2 cellular contexts compared by ENCODE assay signal in the genomic region with DNA sequence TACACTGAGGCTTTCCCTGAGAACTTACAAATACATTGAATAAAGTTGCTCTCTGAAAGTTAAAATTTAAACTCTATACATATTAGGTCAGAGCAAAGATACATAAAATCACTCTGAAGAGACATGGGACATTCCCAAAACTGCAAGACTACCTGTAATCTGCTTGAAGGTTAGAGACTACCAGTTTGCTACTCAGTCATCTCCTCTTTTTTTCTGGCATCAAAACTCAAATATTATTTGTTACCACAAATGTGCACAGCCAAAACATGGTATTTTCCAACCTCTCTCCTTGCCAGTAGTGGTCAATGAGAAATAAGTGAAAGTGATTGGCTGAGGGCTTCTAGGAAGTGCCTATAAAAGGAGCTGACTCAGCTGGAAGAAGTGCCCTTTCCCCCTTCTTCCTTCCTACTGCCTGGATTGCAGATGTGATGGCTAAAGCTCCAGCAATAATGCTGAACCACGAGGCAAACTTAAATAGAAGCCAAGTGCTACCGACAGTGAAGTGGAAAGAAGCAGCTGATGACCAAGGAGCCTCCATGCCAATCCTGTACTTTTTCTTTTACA.
TF ChIP-seq lines count a peak whose summit lies in the region.

No MANE protein-coding gene starts in this region.

TF ChIP-seq in K562, 482 proteins besides CTCF, POLR2A, EP300 and RAD21:
- TF ChIP-seq, protein P1, sequence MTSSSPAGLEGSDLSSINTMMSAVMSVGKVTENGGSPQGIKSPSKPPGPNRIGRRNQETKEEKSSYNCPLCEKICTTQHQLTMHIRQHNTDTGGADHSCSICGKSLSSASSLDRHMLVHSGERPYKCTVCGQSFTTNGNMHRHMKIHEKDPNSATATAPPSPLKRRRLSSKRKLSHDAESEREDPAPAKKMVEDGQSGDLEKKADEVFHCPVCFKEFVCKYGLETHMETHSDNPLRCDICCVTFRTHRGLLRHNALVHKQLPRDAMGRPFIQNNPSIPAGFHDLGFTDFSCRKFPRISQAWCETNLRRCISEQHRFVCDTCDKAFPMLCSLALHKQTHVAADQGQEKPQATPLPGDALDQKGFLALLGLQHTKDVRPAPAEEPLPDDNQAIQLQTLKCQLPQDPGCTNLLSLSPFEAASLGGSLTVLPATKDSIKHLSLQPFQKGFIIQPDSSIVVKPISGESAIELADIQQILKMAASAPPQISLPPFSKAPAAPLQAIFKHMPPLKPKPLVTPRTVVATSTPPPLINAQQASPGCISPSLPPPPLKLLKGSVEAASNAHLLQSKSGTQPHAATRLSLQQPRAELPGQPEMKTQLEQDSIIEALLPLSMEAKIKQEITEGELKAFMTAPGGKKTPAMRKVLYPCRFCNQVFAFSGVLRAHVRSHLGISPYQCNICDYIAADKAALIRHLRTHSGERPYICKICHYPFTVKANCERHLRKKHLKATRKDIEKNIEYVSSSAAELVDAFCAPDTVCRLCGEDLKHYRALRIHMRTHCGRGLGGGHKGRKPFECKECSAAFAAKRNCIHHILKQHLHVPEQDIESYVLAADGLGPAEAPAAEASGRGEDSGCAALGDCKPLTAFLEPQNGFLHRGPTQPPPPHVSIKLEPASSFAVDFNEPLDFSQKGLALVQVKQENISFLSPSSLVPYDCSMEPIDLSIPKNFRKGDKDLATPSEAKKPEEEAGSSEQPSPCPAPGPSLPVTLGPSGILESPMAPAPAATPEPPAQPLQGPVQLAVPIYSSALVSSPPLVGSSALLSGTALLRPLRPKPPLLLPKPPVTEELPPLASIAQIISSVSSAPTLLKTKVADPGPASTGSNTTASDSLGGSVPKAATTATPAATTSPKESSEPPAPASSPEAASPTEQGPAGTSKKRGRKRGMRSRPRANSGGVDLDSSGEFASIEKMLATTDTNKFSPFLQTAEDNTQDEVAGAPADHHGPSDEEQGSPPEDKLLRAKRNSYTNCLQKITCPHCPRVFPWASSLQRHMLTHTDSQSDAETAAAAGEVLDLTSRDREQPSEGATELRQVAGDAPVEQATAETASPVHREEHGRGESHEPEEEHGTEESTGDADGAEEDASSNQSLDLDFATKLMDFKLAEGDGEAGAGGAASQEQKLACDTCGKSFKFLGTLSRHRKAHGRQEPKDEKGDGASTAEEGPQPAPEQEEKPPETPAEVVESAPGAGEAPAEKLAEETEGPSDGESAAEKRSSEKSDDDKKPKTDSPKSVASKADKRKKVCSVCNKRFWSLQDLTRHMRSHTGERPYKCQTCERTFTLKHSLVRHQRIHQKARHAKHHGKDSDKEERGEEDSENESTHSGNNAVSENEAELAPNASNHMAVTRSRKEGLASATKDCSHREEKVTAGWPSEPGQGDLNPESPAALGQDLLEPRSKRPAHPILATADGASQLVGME (CRISPR knock-in tag; IDR thresholded peaks at IDR 0.05) = no peak
- TF ChIP-seq ZNF316 (IDR thresholded peaks at IDR 0.05) = peak; percentile 39; the same call in 1 of the 2 replicates
- peak; percentile 35; the same call in 1 of the 2 replicates for TF ChIP-seq C11orf30 (IDR thresholded peaks at IDR 0.05; ENCODE audit: low read depth)
- TF ChIP-seq SAP30 (IDR thresholded peaks at IDR 0.05; ENCODE audit: borderline replicate concordance, insufficient read depth, low read depth, low read length, poor library complexity, severe bottlenecking) = no peak
- TF ChIP-seq ZNF77 (CRISPR knock-in tag; IDR thresholded peaks at IDR 0.05) = no peak
- TF ChIP-seq, protein P2, sequence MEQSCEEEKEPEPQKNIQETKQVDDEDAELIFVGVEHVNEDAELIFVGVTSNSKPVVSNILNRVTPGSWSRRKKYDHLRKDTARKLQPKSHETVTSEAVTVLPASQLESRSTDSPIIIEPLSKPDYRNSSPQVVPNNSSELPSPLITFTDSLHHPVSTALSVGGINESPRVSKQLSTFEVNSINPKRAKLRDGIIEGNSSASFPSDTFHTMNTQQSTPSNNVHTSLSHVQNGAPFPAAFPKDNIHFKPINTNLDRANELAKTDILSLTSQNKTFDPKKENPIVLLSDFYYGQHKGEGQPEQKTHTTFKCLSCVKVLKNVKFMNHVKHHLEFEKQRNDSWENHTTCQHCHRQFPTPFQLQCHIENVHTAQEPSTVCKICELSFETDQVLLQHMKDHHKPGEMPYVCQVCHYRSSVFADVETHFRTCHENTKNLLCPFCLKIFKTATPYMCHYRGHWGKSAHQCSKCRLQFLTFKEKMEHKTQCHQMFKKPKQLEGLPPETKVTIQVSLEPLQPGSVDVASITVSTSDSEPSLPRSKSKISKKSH (CRISPR knock-in tag; IDR thresholded peaks at IDR 0.05) = no peak
- TF ChIP-seq MAFK (IDR thresholded peaks at IDR 0.05; ENCODE audit: low read length) = peak; percentile 57
- peak; percentile 52 for TF ChIP-seq MAFF (IDR thresholded peaks at IDR 0.05; ENCODE audit: low read length)
- peak; percentile 39; the same call in 1 of the 2 replicates for TF ChIP-seq MAFG (tag; conservative IDR thresholded peaks at IDR 0.05)
- TF ChIP-seq, protein P3, sequence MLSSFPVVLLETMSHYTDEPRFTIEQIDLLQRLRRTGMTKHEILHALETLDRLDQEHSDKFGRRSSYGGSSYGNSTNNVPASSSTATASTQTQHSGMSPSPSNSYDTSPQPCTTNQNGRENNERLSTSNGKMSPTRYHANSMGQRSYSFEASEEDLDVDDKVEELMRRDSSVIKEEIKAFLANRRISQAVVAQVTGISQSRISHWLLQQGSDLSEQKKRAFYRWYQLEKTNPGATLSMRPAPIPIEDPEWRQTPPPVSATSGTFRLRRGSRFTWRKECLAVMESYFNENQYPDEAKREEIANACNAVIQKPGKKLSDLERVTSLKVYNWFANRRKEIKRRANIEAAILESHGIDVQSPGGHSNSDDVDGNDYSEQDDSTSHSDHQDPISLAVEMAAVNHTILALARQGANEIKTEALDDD (IDR thresholded peaks at IDR 0.05) = no peak
- no peak for TF ChIP-seq PHTF2 (CRISPR knock-in tag; IDR thresholded peaks at IDR 0.05)
- TF ChIP-seq CXXC5 (CRISPR knock-in tag; IDR thresholded peaks at IDR 0.05) = no peak
- TF ChIP-seq PHF21A (IDR thresholded peaks at IDR 0.05; ENCODE audit: borderline replicate concordance, low read depth) = no peak

TF ChIP-seq in HEK293T, 16 proteins besides CTCF, POLR2A, EP300 and RAD21:
- TF ChIP-seq, protein P4, sequence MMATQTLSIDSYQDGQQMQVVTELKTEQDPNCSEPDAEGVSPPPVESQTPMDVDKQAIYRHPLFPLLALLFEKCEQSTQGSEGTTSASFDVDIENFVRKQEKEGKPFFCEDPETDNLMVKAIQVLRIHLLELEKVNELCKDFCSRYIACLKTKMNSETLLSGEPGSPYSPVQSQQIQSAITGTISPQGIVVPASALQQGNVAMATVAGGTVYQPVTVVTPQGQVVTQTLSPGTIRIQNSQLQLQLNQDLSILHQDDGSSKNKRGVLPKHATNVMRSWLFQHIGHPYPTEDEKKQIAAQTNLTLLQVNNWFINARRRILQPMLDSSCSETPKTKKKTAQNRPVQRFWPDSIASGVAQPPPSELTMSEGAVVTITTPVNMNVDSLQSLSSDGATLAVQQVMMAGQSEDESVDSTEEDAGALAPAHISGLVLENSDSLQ (IDR thresholded peaks at IDR 0.05) = no peak
- TF ChIP-seq ZNF384 (IDR thresholded peaks at IDR 0.05) (no peak), CTBP1 (IDR thresholded peaks at IDR 0.05; ENCODE audit: borderline replicate concordance) (no peak), FOXM1 (IDR thresholded peaks at IDR 0.05; ENCODE audit: borderline replicate concordance) (no peak), ELF4 (IDR thresholded peaks at IDR 0.05) (no peak), BHLHE40 (IDR thresholded peaks at IDR 0.05; ENCODE audit: borderline replicate concordance) (no peak)
